In the genomic region with DNA sequence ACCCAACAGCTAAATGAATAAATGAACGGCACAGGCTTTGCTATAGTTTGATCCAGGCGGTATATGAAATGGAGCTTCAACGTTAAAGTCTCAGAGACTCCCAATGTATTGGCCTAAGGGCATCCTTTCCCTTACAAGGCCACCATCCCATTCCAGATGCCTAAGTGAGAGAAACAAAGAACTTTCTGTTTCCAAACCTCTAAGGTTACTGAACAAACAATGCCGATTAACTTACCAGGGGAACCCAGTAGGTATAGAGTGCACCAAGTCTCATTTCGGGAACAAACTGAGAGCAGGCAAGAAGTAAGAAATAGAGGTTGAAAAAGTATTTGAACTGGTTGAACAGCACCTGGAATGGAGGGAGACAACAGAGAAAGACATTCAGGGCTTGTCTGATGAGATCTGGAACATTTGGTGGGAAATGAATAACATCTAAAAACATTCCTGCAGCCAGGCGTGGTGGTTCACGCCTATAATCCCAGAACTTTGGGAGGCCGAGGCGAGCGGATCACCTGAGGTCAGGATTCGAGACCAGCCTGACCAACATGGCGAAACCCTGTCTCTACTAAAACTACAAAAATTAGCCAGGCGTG, we compare ENCODE assay signal across 29 cellular contexts. TPM values are rescaled to one million over a fixed set of nuclear protein-coding genes. Genes with fewer than 3 reads are reported as not detected.
DNase-seq lines count a peak whose midpoint lies in the region; ATAC-seq, FAIRE-seq and TF ChIP-seq lines count a peak whose summit lies in the region.
"Had no signal": no experiment of that assay in that cellular context is flagged by ENCODE, and none has a peak within 500 bp of the region (broad histone marks: within the 10 kb centered on the region; RNA-seq: fewer than 3 reads in every experiment).

No MANE protein-coding gene starts in this region.

- TF ChIP-seq CTCF in HepG2 (CRISPR knock-in tag; IDR thresholded peaks at IDR 0.05) (no peak), right lobe of liver (IDR thresholded peaks at IDR 0.05) (no peak), PC-3 (conservative IDR thresholded peaks at IDR 0.05; ENCODE audit: low read depth, low read length) (no peak), type B pancreatic cell (conservative IDR thresholded peaks at IDR 0.05) (no peak), GM20000 (IDR thresholded peaks at IDR 0.05; ENCODE audit: extremely low read depth, missing control alignments) (no peak), prostate gland (IDR thresholded peaks at IDR 0.05) (no peak)

- H3K27me3 ChIP-seq in HepG2 (ENCODE audit: control insufficient read depth in 1 of 2, insufficient read depth in 2 of 2, low read length in 2 of 2) = no peaks in the 10 kb centered on the region
- H3K27me3 ChIP-seq in right lobe of liver = no peaks in the 10 kb centered on the region
- no peaks in the 10 kb centered on the region for H3K27me3 ChIP-seq in PC-3 (ENCODE audit: low read length)
- no peaks in the 10 kb centered on the region for H3K27me3 ChIP-seq in prostate gland (replicated peaks; ENCODE audit: insufficient read depth)
- H3K27me3 ChIP-seq: left lung, thyroid gland had no signal

- in situ Hi-C loops in HepG2 (cut with HindIII; ENCODE audit: extremely low pct_ligation_motif_present, low pct_unique_long_range_greater_than_20kb) = no loop called here

- peaks cover 51% of the 10 kb centered on the region for H3K4me1 ChIP-seq in HepG2 (ENCODE audit: insufficient read depth, low read length)
- no peaks in the 10 kb centered on the region for H3K4me1 ChIP-seq in right lobe of liver
- H3K4me1 ChIP-seq in PC-3 (ENCODE audit: insufficient read depth, low read length) = peaks cover 39% of the 10 kb centered on the region
- no peaks in the 10 kb centered on the region for H3K4me1 ChIP-seq in prostate gland (replicated peaks)
- H3K4me1 ChIP-seq: left lung, SJCRH30, thyroid gland had no signal

- H4K20me1 ChIP-seq in HepG2 (ENCODE audit: insufficient read depth, low read length) (no peaks in the 10 kb centered on the region), PC-3 (ENCODE audit: low read length) (no peaks in the 10 kb centered on the region)

- no peak for TF ChIP-seq EP300 in HepG2 (IDR thresholded peaks at IDR 0.05; ENCODE audit: low read depth in 2 of 2, low read length in 2 of 2)
- no peak for TF ChIP-seq EP300 in HepG2 (CRISPR knock-in tag; IDR thresholded peaks at IDR 0.05; ENCODE audit: borderline replicate concordance)

- no peaks in the 10 kb centered on the region for H3F3A ChIP-seq in PC-3 (ENCODE audit: low read length, unreplicated experiment)

- POLR2A ChIA-PET in HepG2 (lab: Yijun Ruan, JAX) = no interaction called here
- POLR2A ChIA-PET in PC-3 (lab: Charles Lee; ENCODE audit: unreplicated experiment) = no interaction called here

- intact Hi-C loops in HepG2 (cut with micrococcal nuclease; ENCODE audit: unreplicated experiment) (loop anchor here (1.0 to 2.0 kb wide), 3 partner anchors 9 to 25 kb away; no protein-coding TSS in a partner anchor), right lobe of liver (cut with DNase I) (no loop called here), PC-3 (cut with micrococcal nuclease) (no loop called here), prostate gland (cut with DNase I) (no loop called here)

- H3K36me3 Mint-ChIP-seq in type B pancreatic cell = peaks cover 26% of the 10 kb centered on the region
- H3K36me3 Mint-ChIP-seq: activated naive CD8-positive, alpha-beta T cell treated with anti-CD3 and anti-CD28 coated beads, Interleukin-2, amount 10 ng/mL, durations not matched to agents 7 days and 5 days had no signal

- no peak overlapping the region for H3K4me3 Mint-ChIP-seq in type B pancreatic cell
- H3K4me3 Mint-ChIP-seq: activated B cell treated with CpG ODN at 0.5 μM for 24 hours; activated naive CD8-positive, alpha-beta T cell treated with anti-CD3 and anti-CD28 coated beads, Interleukin-2, amount 10 ng/mL, durations not matched to agents 7 days and 5 days; CD4-positive, alpha-beta T cell; effector memory CD8-positive, alpha-beta T cell had no signal

- peak; percentile 88 for DNase-seq in HepG2 (ENCODE audit: low spot score)
- DNase-seq in right lobe of liver = no peak
- DNase-seq in PC-3 = peak; percentile 98
- peak; percentile 48 for DNase-seq in epidermal melanocyte (ENCODE audit: insufficient read length, low spot score)
- DNase-seq in type B pancreatic cell (ENCODE audit: extremely low spot score, unreplicated experiment) = no peak
- no peak for DNase-seq in GM20000 (ENCODE audit: low spot score)
- DNase-seq in prostate gland (ENCODE audit: low spot score) = no peak
- no peak for DNase-seq in HK-2 (ENCODE audit: unreplicated experiment)
- DNase-seq: activated B cell treated with CpG ODN at 0.5 μM for 24 hours; activated CD4-positive, alpha-beta T cell treated with anti-CD3 and anti-CD28 coated beads, Interleukin-2, amount 50 U/mL, for 1 hour; activated gamma-delta T cell treated with Interleukin-2 at 50 U/mL for 16 hours; activated naive CD8-positive, alpha-beta T cell treated with anti-CD3 and anti-CD28 coated beads, Interleukin-2, amount 10 ng/mL, durations not matched to agents 7 days and 5 days; activated T-cell treated with anti-CD3 and anti-CD28 coated beads, Interleukin-2, amount 50 U/mL, for 48 hours; caudate nucleus; CD4-positive, alpha-beta T cell; effector memory CD8-positive, alpha-beta T cell; left lung; NCI-H1417 treated with DMSO at 0.1 percent for 48 hours; NCI-H2081 treated with DMSO at 0.1 percent for 48 hours; NK-92 treated with Interleukin-12 subunit alpha and Interleukin-12 subunit beta, amount 100 ng/mL, for 24 hours; stimulated activated CD4-positive, alpha-beta T cell treated with anti-CD3 and anti-CD28 coated beads, Interleukin-4, amount 100 ng/mL, for 1 hour; T-helper 1 cell; thyroid gland had no signal

- peak overlapping the region; percentile 3 for H3K27ac Mint-ChIP-seq in type B pancreatic cell
- H3K27ac Mint-ChIP-seq: activated B cell treated with CpG ODN at 0.5 μM for 24 hours; activated naive CD8-positive, alpha-beta T cell treated with anti-CD3 and anti-CD28 coated beads, Interleukin-2, amount 10 ng/mL, durations not matched to agents 7 days and 5 days; CD4-positive, alpha-beta T cell; effector memory CD8-positive, alpha-beta T cell had no signal

- ATAC-seq in HepG2 = peak; percentile 91
- no peak for ATAC-seq in right lobe of liver
- ATAC-seq in PC-3 = peak; percentile 99
- ATAC-seq: effector memory CD8-positive, alpha-beta T cell; left lung had no signal

- H3K4me3 ChIP-seq in HepG2 (replicated peaks in 1 of 3; ENCODE audit: insufficient read depth in 1 of 3, low read depth in 2 of 3, low read length in 3 of 3) = no peak overlapping the region
- no peak overlapping the region for H3K4me3 ChIP-seq in right lobe of liver
- H3K4me3 ChIP-seq in PC-3 (ENCODE audit: low read length) = no peak overlapping the region
- H3K4me3 ChIP-seq in prostate gland = no peak overlapping the region
- H3K4me3 ChIP-seq: coronary artery, left lung, SJCRH30, thyroid gland had no signal

- no peaks in the 10 kb centered on the region for H3K9me3 Mint-ChIP-seq in type B pancreatic cell
- H3K9me3 Mint-ChIP-seq: activated B cell treated with CpG ODN at 0.5 μM for 24 hours; activated naive CD8-positive, alpha-beta T cell treated with anti-CD3 and anti-CD28 coated beads, Interleukin-2, amount 10 ng/mL, durations not matched to agents 7 days and 5 days; CD4-positive, alpha-beta T cell; effector memory CD8-positive, alpha-beta T cell had no signal

- FAIRE-seq in HepG2 (lab: Jason Lieb, UNC) = peak; percentile 64
- FAIRE-seq: astrocyte, GM18507, GM19239 had no signal

- H3K27me3 Mint-ChIP-seq in type B pancreatic cell = no peaks in the 10 kb centered on the region
- H3K27me3 Mint-ChIP-seq: CD4-positive, alpha-beta T cell had no signal

- peaks cover 6% of the 10 kb centered on the region for H3K4me1 Mint-ChIP-seq in type B pancreatic cell (ENCODE audit: unreplicated experiment)
- H3K4me1 Mint-ChIP-seq: activated B cell treated with CpG ODN at 0.5 μM for 24 hours; activated naive CD8-positive, alpha-beta T cell treated with anti-CD3 and anti-CD28 coated beads, Interleukin-2, amount 10 ng/mL, durations not matched to agents 7 days and 5 days had no signal

- no peaks in the 10 kb centered on the region for H3K9me2 ChIP-seq in PC-3 (replicated peaks; ENCODE audit: low read length)

- CTCF ChIA-PET in HepG2 (lab: Yijun Ruan, JAX; ENCODE audit: low intra/inter-chr PET ratio, low total read pairs) = interaction anchor here (1.0 kb wide), 1 partner anchor 24 kb away, joined by 3 read pairs; no protein-coding TSS in a partner anchor
- CTCF ChIA-PET in PC-3 (lab: Charles Lee) = no interaction called here

- H2AFZ ChIP-seq in HepG2 (ENCODE audit: low read length) (no peak overlapping the region), PC-3 (ENCODE audit: low read length) (no peak overlapping the region)

- H3K4me2 ChIP-seq in HepG2 (ENCODE audit: low read depth, low read length) = peak overlapping the region; percentile 23
- H3K4me2 ChIP-seq in PC-3 (ENCODE audit: low read length) = peak overlapping the region; percentile 51
- H3K4me2 ChIP-seq: KMS-11 had no signal

- TF ChIP-seq POLR2A in HepG2 (IDR thresholded peaks at IDR 0.05; ENCODE audit: insufficient read depth in 1 of 2, low read depth in 2 of 2, low read length in 2 of 2) = no peak
- no peak for TF ChIP-seq POLR2A in right lobe of liver (IDR thresholded peaks at IDR 0.05)
- no peak for TF ChIP-seq POLR2A in prostate gland (IDR thresholded peaks at IDR 0.05)

- WGBS in HepG2 (ENCODE audit: low lambda C conversion rate) = 72% methylated on average over 13 of the region's 13 CpGs
- 81% methylated on average over 6 of the region's 13 CpGs for WGBS in right lobe of liver (ENCODE audit: insufficient coverage, low coverage, low lambda C conversion rate, missing lambda C conversion rate)
- WGBS in prostate gland = 72% methylated on average over 13 of the region's 13 CpGs

- H3K27ac ChIP-seq in HepG2 (ENCODE audit: extremely low read length, insufficient read depth, low read length) (peak overlapping the region; percentile 10), right lobe of liver (no peak overlapping the region), PC-3 (ENCODE audit: low read length) (peak overlapping the region; percentile 76), prostate gland (no peak overlapping the region)
- H3K27ac ChIP-seq: coronary artery, KMS-11, left lung, SJCRH30, thyroid gland had no signal

- H3K9me3 ChIP-seq in HepG2 (ENCODE audit: low read length) (no peaks in the 10 kb centered on the region), right lobe of liver (no peaks in the 10 kb centered on the region), PC-3 (ENCODE audit: low read length) (no peaks in the 10 kb centered on the region), prostate gland (no peaks in the 10 kb centered on the region)
- H3K9me3 ChIP-seq: left lung, SJCRH30, thyroid gland had no signal

- TF ChIP-seq RAD21 in HepG2 (CRISPR knock-in tag; IDR thresholded peaks at IDR 0.05) = no peak

- BruUV-seq in HepG2 (replicated peaks; lab: Mats Ljungman, UMichigan) = no TSS peak
- no TSS peak for BruUV-seq in PC-3 (replicated peaks; lab: Mats Ljungman, UMichigan)

- H3K79me2 ChIP-seq in HepG2 (ENCODE audit: insufficient read depth, low read length) = no peaks in the 10 kb centered on the region
- no peaks in the 10 kb centered on the region for H3K79me2 ChIP-seq in PC-3 (ENCODE audit: low read length)

- H3K9ac ChIP-seq in HepG2 (ENCODE audit: insufficient read depth, low read depth, low read length) = no peak overlapping the region
- H3K9ac ChIP-seq in PC-3 (ENCODE audit: low read length) = peak overlapping the region; percentile 41
- H3K9ac ChIP-seq: KMS-11 had no signal

- H3K36me3 ChIP-seq in HepG2 (replicated peaks in 1 of 2; ENCODE audit: control insufficient read depth in 1 of 2, insufficient read depth in 2 of 2, low read length in 2 of 2) = peaks cover 0 to 1% of the 10 kb centered on the region in 2 experiments; a peak in 2 of 5 replicates
- no peaks in the 10 kb centered on the region for H3K36me3 ChIP-seq in right lobe of liver
- H3K36me3 ChIP-seq in PC-3 (ENCODE audit: low read depth, low read length) = no peaks in the 10 kb centered on the region
- H3K36me3 ChIP-seq in prostate gland = no peaks in the 10 kb centered on the region
- H3K36me3 ChIP-seq: left lung, SJCRH30, thyroid gland had no signal

RNA-seq across cellular contexts. Expression of a gene that starts 42.5 kb away (rescaled TPM):
- total RNA-seq in HepG2 (2016; rRNA removed; fragmentation: Illumina TruSeq; extraction: Trizol) (11.0 and 11.8 TPM in 2 replicates), right lobe of liver (10 to 100 TPM; 10.5 to 17.4 (median 13.0) TPM), PC-3 (2014; rRNA removed) (31.3 and 34.6 TPM in 2 replicates), type B pancreatic cell (ENCODE audit: low replicate concordance) (43.5 and 55.8 TPM in 2 replicates), prostate gland (100 to 1,000 TPM in 1 of 2 donors, 10 to 100 TPM in 1; 35.1 to 118 TPM)
- 2.4 and 3.0 TPM in 2 replicates for total RNA-seq in HepG2 (2016; cell fraction: cytosol; rRNA removed; fragmentation: Illumina TruSeq; extraction: Trizol; ENCODE audit: low read depth)
- total RNA-seq in HepG2 (2016; cell fraction: insoluble cytoplasmic fraction; rRNA removed; fragmentation: Illumina TruSeq; extraction: Trizol) = 10.1 and 11.8 TPM in 2 replicates
- 5.1 and 5.8 TPM in 2 replicates for total RNA-seq in HepG2 (2016; cell fraction: membrane; rRNA removed; fragmentation: Illumina TruSeq; extraction: Trizol)
- total RNA-seq in HepG2 (2016; cell fraction: nucleus; rRNA removed; fragmentation: Illumina TruSeq; extraction: Trizol) = 13.2 and 14.5 TPM in 2 replicates
- 18.5 and 19.2 TPM in 2 replicates for polyA plus RNA-seq in HepG2 (2011; rRNA removed)
- polyA plus RNA-seq in HepG2 (2011; cell fraction: cytosol; rRNA removed) = 13.2 and 14.1 TPM in 2 replicates
- polyA plus RNA-seq in HepG2 (2011; cell fraction: nucleus; rRNA removed) = 31.8 and 35.3 TPM in 2 replicates
- polyA plus RNA-seq in HepG2 (2012) = 23.4 and 25.1 TPM in 2 replicates
- polyA plus RNA-seq in HepG2 (2016; cell fraction: cytosol; fragmentation: Illumina TruSeq; extraction: Trizol; ENCODE audit: low read depth) = 0.52 and 0.55 TPM in 2 replicates
- polyA plus RNA-seq in HepG2 (2016; cell fraction: insoluble cytoplasmic fraction; fragmentation: Illumina TruSeq; extraction: Trizol; ENCODE audit: low read depth) = 6.8 and 7.8 TPM in 2 replicates
- polyA plus RNA-seq in HepG2 (2016; cell fraction: membrane; fragmentation: Illumina TruSeq; extraction: Trizol; ENCODE audit: low read depth) = 2.0 and 2.2 TPM in 2 replicates
- 14.8 and 15.7 TPM in 2 replicates for polyA plus RNA-seq in HepG2 (2016; cell fraction: nucleus; fragmentation: Illumina TruSeq; extraction: Trizol; ENCODE audit: insufficient read depth, low read depth)
- 30.7 and 75.7 TPM in 2 replicates for polyA minus RNA-seq in HepG2 (2011; rRNA and poly(A)+ RNA removed; ENCODE audit: low replicate concordance)
- 25.1 and 28.6 TPM in 2 replicates for polyA minus RNA-seq in HepG2 (2011; cell fraction: cytosol; rRNA and poly(A)+ RNA removed)
- 37.2 and 39.9 TPM in 2 replicates for polyA minus RNA-seq in HepG2 (2011; cell fraction: nucleus; rRNA and poly(A)+ RNA removed)

Comparison
In these comparisons a context has a peak if more than half of its experiments do, and no peak if none do; other contexts are left out.
1. ATAC-seq: peak in HepG2 (single experiment) and PC-3 (single experiment); none in right lobe of liver (0 of 4).
2. DNase-seq: peak in HepG2 (single experiment), PC-3 (single experiment) and epidermal melanocyte (single experiment); none in right lobe of liver (0 of 3), type B pancreatic cell (single experiment), GM20000 (single experiment), prostate gland (single experiment) and HK-2 (single experiment).
3. H3K27ac ChIP-seq: peak in HepG2 (single experiment) and PC-3 (single experiment); none in right lobe of liver (0 of 3) and prostate gland (0 of 2).